Comparison of ENCODE assay signal across 15 cellular contexts in the genomic region with DNA sequence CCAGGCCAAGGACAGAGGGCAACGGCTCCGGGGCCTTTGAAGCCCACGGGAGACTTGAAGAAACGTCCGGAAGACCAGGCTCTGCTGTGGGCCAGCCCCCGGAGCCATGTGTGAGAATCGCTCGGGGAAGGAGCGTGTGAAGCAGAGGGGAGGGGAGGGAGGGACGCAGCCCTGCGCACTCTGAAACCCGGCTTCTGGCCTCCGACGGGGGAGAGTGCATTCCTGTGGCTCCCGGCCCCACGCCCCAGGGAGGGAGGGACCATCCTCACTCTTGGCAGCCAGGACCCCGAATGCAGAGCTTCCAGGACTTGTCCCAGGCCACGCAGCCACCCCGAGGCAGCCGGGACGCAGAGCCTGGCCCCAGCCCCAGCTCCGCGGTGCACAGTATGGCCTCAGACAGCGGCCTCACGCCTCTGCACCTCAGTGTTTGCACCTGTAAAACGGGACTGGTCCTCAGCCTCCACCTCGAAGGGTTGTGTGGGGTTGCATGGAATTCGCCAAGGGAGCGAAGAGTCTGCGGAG.
DNase-seq lines count a peak whose midpoint lies in the region; ATAC-seq and TF ChIP-seq lines count a peak whose summit lies in the region.
"Had no signal": no experiment of that assay in that cellular context is flagged by ENCODE, and none has a peak within 500 bp of the region (broad histone marks: within the 10 kb centered on the region; RNA-seq: fewer than 3 reads in every experiment).

No MANE protein-coding gene starts in this region.

- no peaks in the 10 kb centered on the region for H3K27me3 Mint-ChIP-seq in mesothelial cell of epicardium (ENCODE audit: low read depth)

- no peaks in the 10 kb centered on the region for H3K9me3 ChIP-seq in OCI-LY3 (ENCODE audit: insufficient read depth, low read length)

- H2AFZ ChIP-seq in OCI-LY3 (ENCODE audit: low read depth, low read length), result no peak overlapping the region

- ATAC-seq in GM21825 (IDR thresholded peaks at IDR 0.05; ENCODE audit: unreplicated experiment), result no peak
- ATAC-seq in GM21529 (IDR thresholded peaks at IDR 0.05; ENCODE audit: unreplicated experiment), result no peak

- no peak overlapping the region for H3K4me3 ChIP-seq in OCI-LY3 (ENCODE audit: low read length)
- H3K4me3 ChIP-seq: SK-N-MC had no signal

- H3K9me3 Mint-ChIP-seq in mesothelial cell of epicardium, result no peaks in the 10 kb centered on the region
- H3K9me3 Mint-ChIP-seq: naive thymus-derived CD8-positive, alpha-beta T cell had no signal

- H3K4me2 ChIP-seq in OCI-LY3 (ENCODE audit: low read length), result peak overlapping the region; percentile 39

- no peak overlapping the region for H3K9ac ChIP-seq in OCI-LY3 (ENCODE audit: low read length)

- peaks cover 10% of the 10 kb centered on the region; the same call in 1 of the 2 replicates for H3K4me1 ChIP-seq in OCI-LY3 (ENCODE audit: low read length)

- H3K79me2 ChIP-seq in OCI-LY3 (ENCODE audit: low read length), result no peaks in the 10 kb centered on the region

- no peaks in the 10 kb centered on the region for H3K27me3 ChIP-seq in OCI-LY3 (ENCODE audit: low read depth, low read length)

- peak overlapping the region; percentile 69 for H3K27ac Mint-ChIP-seq in mesothelial cell of epicardium

- H3K4me1 Mint-ChIP-seq in mesothelial cell of epicardium, result peaks cover 36% of the 10 kb centered on the region

- H3K4me3 Mint-ChIP-seq in mesothelial cell of epicardium, result no peak overlapping the region

- H3K36me3 Mint-ChIP-seq in mesothelial cell of epicardium, result no peaks in the 10 kb centered on the region
- H3K36me3 Mint-ChIP-seq: naive thymus-derived CD8-positive, alpha-beta T cell had no signal

- no peaks in the 10 kb centered on the region for H3K36me3 ChIP-seq in OCI-LY3 (replicated peaks; ENCODE audit: low read depth, low read length)

- no peaks in the 10 kb centered on the region for H4K20me1 ChIP-seq in OCI-LY3 (ENCODE audit: insufficient read depth, low read length)

- no peak for TF ChIP-seq CTCF in OCI-LY3 (IDR thresholded peaks at IDR 0.05; ENCODE audit: low read depth, low read length)
- no peak for TF ChIP-seq CTCF in mesothelial cell of epicardium (IDR thresholded peaks at IDR 0.05; ENCODE audit: unreplicated experiment)

- DNase-seq in AG20443 (ENCODE audit: low spot score) (peak; percentile 91), fibroblast of peridontal ligament (ENCODE audit: extremely low read depth) (peak; percentile 51), mesothelial cell of epicardium (ENCODE audit: low spot score in 2 of 2, unreplicated experiment in 2 of 2) (peak in 1 of 2 experiments; percentile 73), D341Med (ENCODE audit: low spot score) (no peak)
- no peak for DNase-seq in central memory CD4-positive, alpha-beta T cell
- DNase-seq: activated CD4-positive, CD25-positive, alpha-beta regulatory T cell treated with anti-CD3 and anti-CD28 coated beads, Interleukin-2, amount 50 U/mL, for 72 hours; activated gamma-delta T cell; GF-D8; glutamatergic neuron; naive thymus-derived CD8-positive, alpha-beta T cell; stimulated activated naive CD4-positive, alpha-beta T cell had no signal

- H3K27ac ChIP-seq in OCI-LY3 (ENCODE audit: low read length), result no peak overlapping the region
- H3K27ac ChIP-seq: SK-N-MC had no signal

Comparison
In these comparisons a context has a peak if more than half of its experiments do, and no peak if none do; other contexts are left out.
1. DNase-seq: peak in AG20443 (single experiment) and fibroblast of peridontal ligament (single experiment); none in D341Med (single experiment) and central memory CD4-positive, alpha-beta T cell (single experiment).